In the genomic region with DNA sequence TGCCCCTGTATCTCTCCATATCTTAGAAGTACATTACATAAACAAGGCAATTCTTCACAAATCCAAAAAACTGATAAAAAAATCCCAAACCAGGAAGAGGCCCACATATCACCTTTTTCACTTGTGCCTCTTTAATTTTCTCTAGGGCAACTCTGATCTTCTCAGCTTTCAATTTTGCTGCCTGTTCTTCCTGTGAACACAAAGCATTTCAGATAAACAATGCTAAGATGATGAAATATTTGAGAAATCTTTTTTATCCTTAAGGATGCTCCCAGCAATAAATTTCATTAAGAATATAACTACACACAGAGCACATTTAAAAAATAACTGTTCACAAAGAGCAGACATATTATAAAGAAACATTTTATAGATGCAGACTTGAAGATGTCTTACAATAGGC, we compare ENCODE assay signal across 19 cellular contexts.
"Had no signal": no experiment of that assay in that cellular context is flagged by ENCODE, and none has a peak within 500 bp of the region (broad histone marks: within the 10 kb centered on the region; RNA-seq: fewer than 3 reads in every experiment).

No MANE protein-coding gene starts in this region.

- H3K27ac Mint-ChIP-seq: activated B cell treated with CpG ODN at 0.5 μM for 24 hours; activated CD4-positive, alpha-beta T cell treated with anti-CD3 and anti-CD28 coated beads, Interleukin-2, amount 10 ng/mL, durations not matched to agents 24 days and 14 days; activated naive CD4-positive, alpha-beta T cell treated with anti-CD3 and anti-CD28 coated beads, Interleukin-2, amount 10 ng/mL, durations not matched to agents 7 days and 5 days; activated T-helper 17 cell treated with anti-CD3 and anti-CD28 coated beads, Interleukin-2, amount 50 U/mL, for 72 hours; neural progenitor cell; T-helper 17 cell had no signal

- H3K27me3 Mint-ChIP-seq: activated naive CD4-positive, alpha-beta T cell treated with anti-CD3 and anti-CD28 coated beads, Interleukin-2, amount 10 ng/mL, durations not matched to agents 7 days and 5 days; activated T-helper 17 cell treated with anti-CD3 and anti-CD28 coated beads, Interleukin-2, amount 50 U/mL, for 72 hours had no signal

- H3K4me3 Mint-ChIP-seq: activated B cell treated with CpG ODN at 0.5 μM for 24 hours; activated CD4-positive, alpha-beta T cell treated with anti-CD3 and anti-CD28 coated beads, Interleukin-2, amount 10 ng/mL, durations not matched to agents 24 days and 14 days; activated naive CD4-positive, alpha-beta T cell treated with anti-CD3 and anti-CD28 coated beads, Interleukin-2, amount 10 ng/mL, durations not matched to agents 7 days and 5 days; activated T-helper 17 cell treated with anti-CD3 and anti-CD28 coated beads, Interleukin-2, amount 50 U/mL, for 72 hours; central memory CD8-positive, alpha-beta T cell; neural progenitor cell; stimulated activated naive CD8-positive, alpha-beta T cell treated with anti-CD3 and anti-CD28 coated beads, Interleukin-15, amount 100 ng/mL, for 72 hours; T-helper 17 cell had no signal

- H3K27me3 ChIP-seq: adrenal gland, dorsolateral prefrontal cortex, esophagus squamous epithelium, gastroesophageal sphincter, neural progenitor cell, testis, upper lobe of right lung had no signal

- FAIRE-seq: TTC549 had no signal

- H3K9me3 ChIP-seq: adrenal gland, esophagus squamous epithelium, gastroesophageal sphincter, testis, upper lobe of right lung had no signal

- H3K4me1 Mint-ChIP-seq: activated B cell treated with CpG ODN at 0.5 μM for 24 hours; activated CD4-positive, alpha-beta T cell treated with anti-CD3 and anti-CD28 coated beads, Interleukin-2, amount 10 ng/mL, durations not matched to agents 24 days and 14 days; activated naive CD4-positive, alpha-beta T cell treated with anti-CD3 and anti-CD28 coated beads, Interleukin-2, amount 10 ng/mL, durations not matched to agents 7 days and 5 days; activated T-helper 17 cell treated with anti-CD3 and anti-CD28 coated beads, Interleukin-2, amount 50 U/mL, for 72 hours; central memory CD8-positive, alpha-beta T cell; neural progenitor cell; stimulated activated naive CD8-positive, alpha-beta T cell treated with anti-CD3 and anti-CD28 coated beads, Interleukin-15, amount 100 ng/mL, for 72 hours; T-helper 17 cell had no signal

- H3K27ac ChIP-seq: adrenal gland, esophagus squamous epithelium, gastroesophageal sphincter, neural progenitor cell, testis, upper lobe of right lung had no signal

- H3K36me3 Mint-ChIP-seq: activated naive CD4-positive, alpha-beta T cell treated with anti-CD3 and anti-CD28 coated beads, Interleukin-2, amount 10 ng/mL, durations not matched to agents 7 days and 5 days had no signal

- DNase-seq: activated B cell treated with CpG ODN at 0.5 μM for 24 hours; activated CD4-positive, alpha-beta T cell treated with anti-CD3 and anti-CD28 coated beads, Interleukin-2, amount 10 ng/mL, durations not matched to agents 24 days and 14 days; activated naive CD4-positive, alpha-beta T cell treated with anti-CD3 and anti-CD28 coated beads, Interleukin-2, amount 10 ng/mL, durations not matched to agents 7 days and 5 days; adrenal gland; dorsolateral prefrontal cortex; esophagus squamous epithelium; left ventricle myocardium superior; mesendoderm; retina; stimulated activated CD4-positive, alpha-beta T cell treated with anti-CD3 and anti-CD28 coated beads, Interleukin-4, amount 100 ng/mL, for 4 hours; stimulated activated naive CD8-positive, alpha-beta T cell treated with anti-CD3 and anti-CD28 coated beads, Interleukin-15, amount 100 ng/mL, for 72 hours; T-helper 17 cell; testis; upper lobe of right lung had no signal

- ATAC-seq: activated T-helper 17 cell treated with anti-CD3 and anti-CD28 coated beads, Interleukin-2, amount 50 U/mL, for 72 hours; gastroesophageal sphincter; left ventricle myocardium superior; stimulated activated naive CD8-positive, alpha-beta T cell treated with anti-CD3 and anti-CD28 coated beads, Interleukin-15, amount 100 ng/mL, for 72 hours; T-helper 17 cell; upper lobe of right lung had no signal

- H3K4me3 ChIP-seq: adrenal gland, dorsolateral prefrontal cortex, esophagus squamous epithelium, gastroesophageal sphincter, neural progenitor cell, testis, upper lobe of right lung had no signal

- H3K9me3 Mint-ChIP-seq: activated B cell treated with CpG ODN at 0.5 μM for 24 hours; activated CD4-positive, alpha-beta T cell treated with anti-CD3 and anti-CD28 coated beads, Interleukin-2, amount 10 ng/mL, durations not matched to agents 24 days and 14 days; activated naive CD4-positive, alpha-beta T cell treated with anti-CD3 and anti-CD28 coated beads, Interleukin-2, amount 10 ng/mL, durations not matched to agents 7 days and 5 days; activated T-helper 17 cell treated with anti-CD3 and anti-CD28 coated beads, Interleukin-2, amount 50 U/mL, for 72 hours; central memory CD8-positive, alpha-beta T cell; neural progenitor cell; stimulated activated naive CD8-positive, alpha-beta T cell treated with anti-CD3 and anti-CD28 coated beads, Interleukin-15, amount 100 ng/mL, for 72 hours had no signal

- H3K4me1 ChIP-seq: esophagus squamous epithelium, testis had no signal
